In genomic region chr12:9313479-9313878, GRCh38 we compare ENCODE assay signal across 7 cellular contexts.
A peak's percentile ranks its signal among the peaks of the same experiment; 100 is the strongest.
DNase-seq lines count a peak whose midpoint lies in the region; ATAC-seq, FAIRE-seq and TF ChIP-seq lines count a peak whose summit lies in the region.
"Not testable (repeated sequence)": the region's sequence is repeated elsewhere in the genome, so short reads cannot be mapped to it uniquely, and the experiment has no call there.

No MANE protein-coding gene starts in this region.

- 67% methylated on average over 5 of the region's 6 CpGs for WGBS in HepG2 (ENCODE audit: low lambda C conversion rate)
- 22 to 66% (median 44%) methylated on average over 5 of the region's 6 CpGs for WGBS in small intestine, 3 donors

- H3K4me1 ChIP-seq in HepG2 (ENCODE audit: insufficient read depth, low read length): peaks cover 27% of the 10 kb centered on the region
- not testable (repeated sequence) for H3K4me1 ChIP-seq in small intestine (ENCODE audit: control insufficient read depth in 2 of 2, insufficient read depth in 1 of 2, low read depth in 1 of 2, low read length in 1 of 2)

- peak overlapping the region; percentile 45; the same call in 1 of the 2 replicates for H3K4me2 ChIP-seq in HepG2 (ENCODE audit: low read depth, low read length)

- not testable (repeated sequence) for H3K9me3 ChIP-seq in HepG2 (ENCODE audit: low read length); small intestine (ENCODE audit: control insufficient read depth, low read depth)

- not testable (repeated sequence) for H2AFZ ChIP-seq in HepG2 (ENCODE audit: low read length)

- peak; percentile 76 for ATAC-seq in esophagus mucosa
- ATAC-seq in HepG2: not testable (repeated sequence)

- DNase-seq in Caki2 (ENCODE audit: low read depth): peak; percentile 28
- peak; percentile 15 for DNase-seq in HK-2 (ENCODE audit: unreplicated experiment)
- DNase-seq in NCI-H2227 treated with DMSO at 0.1 percent for 48 hours (lab: John Stamatoyannopoulos, UW): peak; percentile 20
- peak; percentile 37 for DNase-seq in activated CD8-positive, alpha-beta memory T cell treated with anti-CD3 and anti-CD28 coated beads for 24 hours
- DNase-seq in HepG2 (ENCODE audit: low spot score); small intestine: not testable (repeated sequence)

- not testable (repeated sequence) for H3K79me2 ChIP-seq in HepG2 (ENCODE audit: insufficient read depth, low read length)

- not testable (repeated sequence) for H4K20me1 ChIP-seq in HepG2 (ENCODE audit: insufficient read depth, low read length)

- intact Hi-C loops in HepG2 (cut with micrococcal nuclease; ENCODE audit: unreplicated experiment): not testable (repeated sequence)

- not testable (repeated sequence) for H3K27me3 ChIP-seq in HepG2 (ENCODE audit: control insufficient read depth in 1 of 2, insufficient read depth in 2 of 2, low read length in 2 of 2); small intestine (ENCODE audit: control insufficient read depth in 2 of 2, insufficient read depth in 2 of 2, low read length in 2 of 2)

- TF ChIP-seq RAD21 in HepG2 (CRISPR knock-in tag; IDR thresholded peaks at IDR 0.05): not testable (repeated sequence)

- not testable (repeated sequence) for H3K27ac ChIP-seq in HepG2 (ENCODE audit: extremely low read length, insufficient read depth, low read length)
- H3K27ac ChIP-seq in small intestine (ENCODE audit: low read depth in 1 of 2, low read length in 1 of 2): peak overlapping the region; percentile 27 to 32

- not testable (repeated sequence) for H3K4me3 ChIP-seq in HepG2 (replicated peaks in 1 of 3; ENCODE audit: insufficient read depth in 1 of 3, low read depth in 2 of 3, low read length in 3 of 3); small intestine (ENCODE audit: low read depth in 1 of 2, low read length in 2 of 2)

- not testable (repeated sequence) for H3K9ac ChIP-seq in HepG2 (ENCODE audit: insufficient read depth, low read depth, low read length)

- in situ Hi-C loops in Caki2 (cut with HindIII; ENCODE audit: low pct_unique_long_range_greater_than_20kb, low sequenced_read_pairs); HepG2 (cut with HindIII; ENCODE audit: extremely low pct_ligation_motif_present, low pct_unique_long_range_greater_than_20kb): not testable (repeated sequence)

- not testable (repeated sequence) for TF ChIP-seq CTCF in HepG2 (CRISPR knock-in tag; IDR thresholded peaks at IDR 0.05)

- not testable (repeated sequence) for TF ChIP-seq POLR2A in HepG2 (IDR thresholded peaks at IDR 0.05; ENCODE audit: insufficient read depth in 1 of 2, low read depth in 2 of 2, low read length in 2 of 2)

- FAIRE-seq in HepG2 (lab: Jason Lieb, UNC); small intestine (lab: Jason Lieb, UNC): not testable (repeated sequence)

- CTCF ChIA-PET in HepG2 (lab: Yijun Ruan, JAX; ENCODE audit: low intra/inter-chr PET ratio, low total read pairs): not testable (repeated sequence)

- TSS peak; percentile 29 for BruUV-seq in HepG2 (replicated peaks; lab: Mats Ljungman, UMichigan)

- POLR2A ChIA-PET in HepG2 (lab: Yijun Ruan, JAX): not testable (repeated sequence)

- not testable (repeated sequence) for TF ChIP-seq EP300 in HepG2 (IDR thresholded peaks at IDR 0.05; ENCODE audit: low read depth in 2 of 2, low read length in 2 of 2); HepG2 (CRISPR knock-in tag; IDR thresholded peaks at IDR 0.05; ENCODE audit: borderline replicate concordance)

- not testable (repeated sequence) for H3K36me3 ChIP-seq in HepG2 (replicated peaks in 1 of 2; ENCODE audit: control insufficient read depth in 1 of 2, insufficient read depth in 2 of 2, low read length in 2 of 2); small intestine (ENCODE audit: control insufficient read depth in 2 of 2, insufficient read depth in 2 of 2, low read length in 2 of 2)
